20 cellular contexts compared by ENCODE assay signal in genomic region chr22:19803736-19804267, GRCh38. TPM values are rescaled to one million over a fixed set of nuclear protein-coding genes. Genes with fewer than 3 reads are reported as not detected.
A peak's percentile ranks its signal among the peaks of the same experiment; 100 is the strongest.
DNase-seq lines count a peak whose midpoint lies in the region; ATAC-seq and TF ChIP-seq lines count a peak whose summit lies in the region.
"Had no signal": no experiment of that assay in that cellular context is flagged by ENCODE, and none has a peak within 500 bp of the region (broad histone marks: within the 10 kb centered on the region; RNA-seq: fewer than 3 reads in every experiment).

No MANE protein-coding gene starts in this region.

- H2BK120ac ChIP-seq in neuronal stem cell (ENCODE audit: low read depth, low read length), result no peak overlapping the region

- no peak overlapping the region for H2AFZ ChIP-seq in neuronal stem cell (ENCODE audit: low read length)
- H2AFZ ChIP-seq: GM23338 had no signal

- H3K9me3 ChIP-seq in heart right ventricle, result no peaks in the 10 kb centered on the region
- H3K9me3 ChIP-seq in left ventricle myocardium inferior (replicated peaks), result no peaks in the 10 kb centered on the region
- no peaks in the 10 kb centered on the region for H3K9me3 ChIP-seq in neuronal stem cell (replicated peaks in 1 of 2; ENCODE audit: control insufficient read depth in 2 of 2, insufficient read depth in 1 of 2, low read depth in 1 of 2, low read length in 2 of 2)
- H3K9me3 ChIP-seq: BLaER1 had no signal

- no peak overlapping the region for H3K9ac ChIP-seq in neuronal stem cell (ENCODE audit: low read depth, low read length, poor library complexity)
- H3K9ac ChIP-seq: BLaER1, KMS-11 had no signal

- peak overlapping the region; percentile 16 for H2BK12ac ChIP-seq in neuronal stem cell (ENCODE audit: low read length)

- no peak overlapping the region for H4K8ac ChIP-seq in neuronal stem cell (ENCODE audit: low read depth, low read length)

- no peak for ATAC-seq in heart right ventricle
- ATAC-seq: CD8-positive, alpha-beta T cell; GM12878; GM23338; HCT116 had no signal

- no peak overlapping the region for H3K4ac ChIP-seq in neuronal stem cell (ENCODE audit: low read length)

- H2BK5ac ChIP-seq in neuronal stem cell (ENCODE audit: low read length), result peak overlapping the region; percentile 67

- H2BK15ac ChIP-seq in neuronal stem cell (ENCODE audit: low read length), result no peak overlapping the region

- H3K36me3 ChIP-seq in heart right ventricle, result no peaks in the 10 kb centered on the region
- no peaks in the 10 kb centered on the region for H3K36me3 ChIP-seq in left ventricle myocardium inferior
- peaks cover 0 to 3% of the 10 kb centered on the region in 2 donors for H3K36me3 ChIP-seq in neuronal stem cell (replicated peaks in 1 of 2; ENCODE audit: control insufficient read depth in 2 of 2, insufficient read depth in 2 of 2, low read length in 2 of 2)

- H3K4me1 ChIP-seq in heart right ventricle (peaks cover 0 to 5% (median 0%) of the 10 kb centered on the region in 9 donors), left ventricle myocardium inferior (peaks cover 2% of the 10 kb centered on the region), neuronal stem cell (ENCODE audit: control insufficient read depth in 2 of 2, insufficient read depth in 1 of 2, low read depth in 1 of 2, low read length in 2 of 2) (no peaks in the 10 kb centered on the region)

- WGBS in heart right ventricle, 2 donors, result 93 to 97% methylated on average over 8 of the region's 8 CpGs
- no CpG with 5 or more reads among the region's 8 CpGs for WGBS in neuronal stem cell (ENCODE audit: extremely low coverage in 2 of 2, insufficient read length in 2 of 2, insufficient replicate concordance in 1 of 2), 2 donors

- peak overlapping the region; percentile 44 for H2AK5ac ChIP-seq in neuronal stem cell (ENCODE audit: low read depth, low read length)

- H4K91ac ChIP-seq in neuronal stem cell (ENCODE audit: low read depth, low read length, poor library complexity), result no peak overlapping the region

- TF ChIP-seq CTCF in heart right ventricle (IDR thresholded peaks at IDR 0.05), result no peak
- TF ChIP-seq CTCF in left ventricle myocardium inferior (IDR thresholded peaks at IDR 0.05; ENCODE audit: borderline replicate concordance), result no peak

- no peak overlapping the region for H3K23ac ChIP-seq in neuronal stem cell (ENCODE audit: low read depth, low read length, poor library complexity)

- intact Hi-C loops in cardiac septum (cut with DNase I) (no loop called here), heart right ventricle (cut with DNase I) (loop anchor here in 2 of 10 donors (5.0 to 10.0 kb wide), 2 partner anchors 48 to 49 kb away; partner anchors contain the start of genes GNB1L (in 1 of the 2) and RTL10 (in 1 of the 2)), left ventricle myocardium inferior (cut with micrococcal nuclease) (no loop called here)

- no peak overlapping the region for H3K27ac ChIP-seq in heart right ventricle
- no peak overlapping the region for H3K27ac ChIP-seq in left ventricle myocardium inferior (replicated peaks)
- H3K27ac ChIP-seq in neuronal stem cell (replicated peaks; ENCODE audit: low read length), result no peak overlapping the region
- H3K27ac ChIP-seq: BLaER1, KMS-11 had no signal

- DNase-seq in cardiac septum (ENCODE audit: low spot score), result peak; percentile 54
- no peak for DNase-seq in heart right ventricle
- DNase-seq in left ventricle myocardium inferior, result peak; percentile 2
- no peak for DNase-seq in neuronal stem cell (ENCODE audit: low spot score)
- DNase-seq in stimulated activated CD4-positive, alpha-beta T cell treated with anti-CD3 and anti-CD28 coated beads, Interleukin-4, amount 100 ng/mL, for 4 hours, result no peak
- DNase-seq in effector CD4-positive, alpha-beta T cell, result no peak
- DNase-seq in NCI-H2081 treated with DMSO at 0.1 percent for 48 hours (lab: John Stamatoyannopoulos, UW), result no peak
- DNase-seq: Calu3; CD8-positive, alpha-beta T cell; NCI-H1417; NCI-H187; NCI-H2227 treated with DMSO at 0.1 percent for 48 hours; NCI-H510A treated with DMSO at 0.1 percent for 48 hours; NCI-H774; SIG-M5 had no signal

- H3K14ac ChIP-seq in neuronal stem cell (ENCODE audit: low read length), result peak overlapping the region; percentile 44

- H3K79me1 ChIP-seq in neuronal stem cell (ENCODE audit: low read depth, low read length), result no peaks in the 10 kb centered on the region

- H3K4me2 ChIP-seq in neuronal stem cell (ENCODE audit: insufficient read depth, low read length, poor library complexity, severe bottlenecking), result no peak overlapping the region
- H3K4me2 ChIP-seq: BLaER1, GM23338, KMS-11 had no signal

- H3K4me3 ChIP-seq in heart right ventricle (no peak overlapping the region), left ventricle myocardium inferior (no peak overlapping the region), neuronal stem cell (ENCODE audit: low read length in 2 of 2) (no peak overlapping the region)
- H3K4me3 ChIP-seq: BLaER1, GM12878, GM23338 had no signal

- H3K18ac ChIP-seq in neuronal stem cell (ENCODE audit: low read length), result peak overlapping the region; percentile 44

- no peaks in the 10 kb centered on the region for H3K27me3 ChIP-seq in heart right ventricle
- H3K27me3 ChIP-seq in left ventricle myocardium inferior (ENCODE audit: low read depth), result no peaks in the 10 kb centered on the region
- H3K27me3 ChIP-seq in neuronal stem cell (ENCODE audit: control insufficient read depth in 3 of 3, insufficient read depth in 3 of 3, low read depth in 1 of 3, low read length in 3 of 3), result no peaks in the 10 kb centered on the region
- H3K27me3 ChIP-seq: BLaER1 had no signal

RNA-seq across cellular contexts. Expression of gene TBX1, which starts 43.2 kb away (rescaled TPM):
- 0.48 TPM for total RNA-seq in cardiac septum
- total RNA-seq in heart right ventricle, result 1 to 10 TPM in 5 of 10 donors, under 1 TPM in 5; 0.53 to 1.8 (median 1.0) TPM
- 1 to 10 TPM in 1 of 2 donors, under 1 TPM in 1; 0.61 to 1.0 TPM for polyA plus RNA-seq in heart right ventricle
- 8.0 TPM for total RNA-seq in left ventricle myocardium inferior
- polyA plus RNA-seq in neuronal stem cell (2013, experiment 1 of 2), result 0.31 TPM
- 0.26 TPM for polyA plus RNA-seq in neuronal stem cell (2013, experiment 2 of 2)
- total RNA-seq: Calu3; CD8-positive, alpha-beta T cell; GM12878 had no signal
- polyA plus RNA-seq: GM12878 had no signal

RNA-seq across cellular contexts. Expression of gene GNB1L, which starts 50.9 kb away (rescaled TPM):
- total RNA-seq in cardiac septum (2.0 TPM), heart right ventricle (1 to 10 TPM in 8 of 10 donors, under 1 TPM in 2; 0.76 to 3.6 (median 1.8) TPM), left ventricle myocardium inferior (2.9 TPM)
- 1 to 10 TPM; 2.0 to 9.3 TPM for polyA plus RNA-seq in heart right ventricle
- 7.9 TPM for polyA plus RNA-seq in neuronal stem cell (2013, experiment 1 of 2)
- polyA plus RNA-seq in neuronal stem cell (2013, experiment 2 of 2), result 8.3 TPM

RNA-seq across cellular contexts. Expression of gene RTL10, which starts 50.9 kb away (rescaled TPM):
- total RNA-seq in cardiac septum (6.3 TPM), heart right ventricle (10 to 100 TPM in 2 of 10 donors, 1 to 10 TPM in 8; 5.3 to 12.0 (median 7.2) TPM), left ventricle myocardium inferior (6.6 TPM)
- polyA plus RNA-seq in heart right ventricle, result 1 to 10 TPM; 4.0 to 6.5 TPM
- polyA plus RNA-seq in neuronal stem cell (2013, experiment 1 of 2), result 9.7 TPM
- polyA plus RNA-seq in neuronal stem cell (2013, experiment 2 of 2), result 10.2 TPM

Comparison
In these comparisons a context has a peak if more than half of its experiments do, and no peak if none do; other contexts are left out.
1. DNase-seq: peak in cardiac septum (single experiment) and left ventricle myocardium inferior (single experiment); none in heart right ventricle (0 of 2), neuronal stem cell (single experiment), stimulated activated CD4-positive, alpha-beta T cell treated with anti-CD3 and anti-CD28 coated beads, Interleukin-4, amount 100 ng/mL, for 4 hours (0 of 2), effector CD4-positive, alpha-beta T cell (single experiment) and NCI-H2081 treated with DMSO at 0.1 percent for 48 hours (single experiment).